9 cellular contexts compared by ENCODE assay signal in the genomic region with DNA sequence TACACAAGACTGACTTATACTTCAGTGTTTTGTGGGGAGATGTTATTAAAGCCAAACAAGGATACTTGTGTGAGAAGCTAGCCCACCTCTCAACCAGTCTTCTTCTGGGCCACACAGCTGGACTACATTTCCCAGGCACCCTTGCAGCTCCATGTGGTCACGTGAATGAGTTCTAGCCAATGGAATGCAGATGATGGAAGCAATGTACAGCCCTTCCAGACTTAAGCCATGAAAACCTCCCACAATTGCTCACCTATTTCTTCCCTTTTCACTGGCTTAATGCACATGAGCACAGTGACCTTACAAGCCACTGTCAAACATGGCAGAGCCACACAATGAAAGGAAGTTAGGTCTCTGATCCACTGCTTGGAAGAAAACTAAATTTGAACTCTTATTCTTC. TPM values are rescaled to one million over a fixed set of nuclear protein-coding genes. Genes with fewer than 3 reads are reported as not detected.
DNase-seq lines count a peak whose midpoint lies in the region; ATAC-seq and TF ChIP-seq lines count a peak whose summit lies in the region.
"Had no signal": no experiment of that assay in that cellular context is flagged by ENCODE, and none has a peak within 500 bp of the region (broad histone marks: within the 10 kb centered on the region; RNA-seq: fewer than 3 reads in every experiment).

No MANE protein-coding gene starts in this region.

- intact Hi-C loops in MCF 10A (cut with micrococcal nuclease) (no loop called here), breast epithelium (cut with DNase I; ENCODE audit: low total_unique reads) (no loop called here)

- CTCF ChIA-PET in MCF 10A (lab: Yijun Ruan, JAX): interaction anchor here (0.6 to 1.5 kb wide), 5 partner anchors 9 to 167 kb away, joined by 3 to 6 read pairs (median 4); no protein-coding TSS in a partner anchor

- H3K27me3 Mint-ChIP-seq in MCF 10A (ENCODE audit: insufficient read depth, unreplicated experiment) (no peaks in the 10 kb centered on the region), endodermal cell (ENCODE audit: insufficient read depth) (peaks cover 1% of the 10 kb centered on the region), nephron progenitor cell (ENCODE audit: low read depth, poor library complexity) (peaks cover 2% of the 10 kb centered on the region)
- H3K27me3 Mint-ChIP-seq in naive thymus-derived CD8-positive, alpha-beta T cell: peaks cover 5 to 22% (median 10%) of the 10 kb centered on the region in 5 donors

- no peak overlapping the region for H3K27ac ChIP-seq in breast epithelium
- no peak overlapping the region for H3K27ac ChIP-seq in endodermal cell (ENCODE audit: low read depth, low read length)
- H3K27ac ChIP-seq: thoracic aorta had no signal

- H3K36me3 ChIP-seq in breast epithelium (no peaks in the 10 kb centered on the region), endodermal cell (ENCODE audit: control insufficient read depth, insufficient read depth, low read length) (no peaks in the 10 kb centered on the region)
- H3K36me3 ChIP-seq: thoracic aorta had no signal

- no peak for TF ChIP-seq POLR2A in breast epithelium (IDR thresholded peaks at IDR 0.05)

- H3K4me3 ChIP-seq in breast epithelium (no peak overlapping the region), endodermal cell (ENCODE audit: low read length) (no peak overlapping the region)
- H3K4me3 ChIP-seq: thoracic aorta had no signal

- BruUV-seq in MCF 10A (replicated peaks; lab: Mats Ljungman, UMichigan): no TSS peak

- DNase-seq in MCF 10A (ENCODE audit: unreplicated experiment) (peak; percentile 81), breast epithelium (ENCODE audit: low spot score in 2 of 2) (no peak), OCI-M1 (lab: John Stamatoyannopoulos, UW) (peak; percentile 78), endodermal cell (peak; percentile 90), nephron progenitor cell (peak; percentile 64)
- DNase-seq in naive thymus-derived CD8-positive, alpha-beta T cell: no peak

- no peak overlapping the region for H3K9ac ChIP-seq in endodermal cell (ENCODE audit: extremely low read depth, low read length, poor library complexity, severe bottlenecking)

- no peak overlapping the region for H3K4me3 Mint-ChIP-seq in MCF 10A (ENCODE audit: unreplicated experiment)
- no peak overlapping the region for H3K4me3 Mint-ChIP-seq in endodermal cell
- H3K4me3 Mint-ChIP-seq in nephron progenitor cell: no peak overlapping the region
- H3K4me3 Mint-ChIP-seq in naive thymus-derived CD8-positive, alpha-beta T cell: no peak overlapping the region

- H3K4me1 Mint-ChIP-seq in MCF 10A (ENCODE audit: insufficient read depth, unreplicated experiment): peaks cover 10% of the 10 kb centered on the region
- peaks cover 8% of the 10 kb centered on the region for H3K4me1 Mint-ChIP-seq in endodermal cell
- H3K4me1 Mint-ChIP-seq in nephron progenitor cell: peaks cover 24% of the 10 kb centered on the region
- no peaks in the 10 kb centered on the region for H3K4me1 Mint-ChIP-seq in naive thymus-derived CD8-positive, alpha-beta T cell

- no peak overlapping the region for H3K27ac Mint-ChIP-seq in MCF 10A (ENCODE audit: low read depth, unreplicated experiment)
- H3K27ac Mint-ChIP-seq in endodermal cell: no peak overlapping the region
- H3K27ac Mint-ChIP-seq in nephron progenitor cell: no peak overlapping the region
- H3K27ac Mint-ChIP-seq in naive thymus-derived CD8-positive, alpha-beta T cell: no peak overlapping the region

- H3K36me3 Mint-ChIP-seq in MCF 10A (ENCODE audit: insufficient read depth, unreplicated experiment): no peaks in the 10 kb centered on the region
- H3K36me3 Mint-ChIP-seq in endodermal cell (ENCODE audit: low read depth): no peaks in the 10 kb centered on the region
- no peaks in the 10 kb centered on the region for H3K36me3 Mint-ChIP-seq in nephron progenitor cell (ENCODE audit: low read depth)
- H3K36me3 Mint-ChIP-seq in naive thymus-derived CD8-positive, alpha-beta T cell: no peaks in the 10 kb centered on the region

- no peaks in the 10 kb centered on the region for H3K9me3 Mint-ChIP-seq in MCF 10A (ENCODE audit: unreplicated experiment)
- H3K9me3 Mint-ChIP-seq in endodermal cell: no peaks in the 10 kb centered on the region
- H3K9me3 Mint-ChIP-seq in nephron progenitor cell: no peaks in the 10 kb centered on the region
- peaks cover 0 to 2% (median 0%) of the 10 kb centered on the region in 9 donors for H3K9me3 Mint-ChIP-seq in naive thymus-derived CD8-positive, alpha-beta T cell

- POLR2A ChIA-PET in MCF 10A (lab: Yijun Ruan, JAX): interaction anchor here (0.6 to 1.2 kb wide), 4 partner anchors 9 to 699 kb away, joined by 3 to 6 read pairs (median 3); no protein-coding TSS in a partner anchor
- POLR2A ChIA-PET in naive thymus-derived CD8-positive, alpha-beta T cell (lab: Charles Lee): no interaction called here

- 31 to 38% methylated on average over 1 of the region's 1 CpG for WGBS in endodermal cell (ENCODE audit: insufficient coverage in 1 of 2, insufficient read length in 1 of 2), 2 experiments

- H3K4me1 ChIP-seq in breast epithelium (peaks cover 0 to 2% of the 10 kb centered on the region in 2 donors), endodermal cell (ENCODE audit: control insufficient read depth, insufficient read depth, low read length) (no peaks in the 10 kb centered on the region)

- H3K9me3 ChIP-seq in breast epithelium (no peaks in the 10 kb centered on the region), endodermal cell (ENCODE audit: control insufficient read depth, low read length) (no peaks in the 10 kb centered on the region)
- H3K9me3 ChIP-seq: thoracic aorta had no signal

- H3K27me3 ChIP-seq in breast epithelium: no peaks in the 10 kb centered on the region
- H3K27me3 ChIP-seq in endodermal cell (ENCODE audit: control insufficient read depth, insufficient read depth, low read length, poor library complexity, severe bottlenecking): no peaks in the 10 kb centered on the region

- TF ChIP-seq CTCF in MCF 10A (IDR thresholded peaks at IDR 0.05; ENCODE audit: unreplicated experiment): no peak
- no peak for TF ChIP-seq CTCF in breast epithelium (IDR thresholded peaks at IDR 0.05)
- no peak for TF ChIP-seq CTCF in endodermal cell (conservative IDR thresholded peaks at IDR 0.05)
- no peak for TF ChIP-seq CTCF in nephron progenitor cell (IDR thresholded peaks at IDR 0.05)

- ATAC-seq in GM21528 (IDR thresholded peaks at IDR 0.05; ENCODE audit: low FRiP score, unreplicated experiment) (peak; percentile 97), HG03571 (IDR thresholded peaks at IDR 0.05; ENCODE audit: unreplicated experiment) (peak; percentile 96)
- ATAC-seq in naive thymus-derived CD8-positive, alpha-beta T cell: no peak

RNA-seq across cellular contexts. Expression of a gene that starts 20.4 kb away (rescaled TPM):
- total RNA-seq in MCF 10A (2022) (31.9 and 43.4 TPM in 2 replicates), breast epithelium (10 to 100 TPM; 48.5 to 63.8 (median 49.0) TPM), endodermal cell (10 to 100 TPM; 30.0 to 37.3 TPM)
- 46.2 TPM for polyA plus RNA-seq in endodermal cell (2013, experiment 1 of 2)
- polyA plus RNA-seq in endodermal cell (2013, experiment 2 of 2): 44.9 TPM
- 10 to 100 TPM; 11.9 to 15.2 TPM for total RNA-seq in naive thymus-derived CD8-positive, alpha-beta T cell
- 1 to 10 TPM; 1.5 to 2.1 (median 1.5) TPM for polyA plus RNA-seq in naive thymus-derived CD8-positive, alpha-beta T cell

Comparison
In these comparisons a context has a peak if more than half of its experiments do, and no peak if none do; other contexts are left out.
1. DNase-seq: peak in MCF 10A (single experiment), OCI-M1 (single experiment), endodermal cell (single experiment) and nephron progenitor cell (single experiment); none in breast epithelium (0 of 2) and naive thymus-derived CD8-positive, alpha-beta T cell (0 of 10).
2. ATAC-seq: peak in GM21528 (single experiment) and HG03571 (single experiment); none in naive thymus-derived CD8-positive, alpha-beta T cell (0 of 2).